ENCODE assay signal across 16 cellular contexts in genomic region chr3:126720596-126720995, GRCh38. TPM values are rescaled to one million over a fixed set of nuclear protein-coding genes. Genes with fewer than 3 reads are reported as not detected.
A peak's percentile ranks its signal among the peaks of the same experiment; 100 is the strongest.
DNase-seq lines count a peak whose midpoint lies in the region; ATAC-seq and TF ChIP-seq lines count a peak whose summit lies in the region.
"Had no signal": no experiment of that assay in that cellular context is flagged by ENCODE, and none has a peak within 500 bp of the region (broad histone marks: within the 10 kb centered on the region; RNA-seq: fewer than 3 reads in every experiment).

No MANE protein-coding gene starts in this region.

- H3K4me3 ChIP-seq in coronary artery, result no peak overlapping the region
- H3K4me3 ChIP-seq: BLaER1 treated with 17β-estradiol and CSF1 and Interleukin-3, amounts not matched to agents 10 nM and 100 nM had no signal

- H3K27me3 Mint-ChIP-seq in activated CD8-positive, alpha-beta memory T cell treated with anti-CD3 and anti-CD28 coated beads, Interleukin-2, amount 10 ng/mL, durations not matched to agents 7 days and 5 days, result no peaks in the 10 kb centered on the region
- H3K27me3 Mint-ChIP-seq: B cell had no signal

- CTCF ChIA-PET in activated CD8-positive, alpha-beta memory T cell treated with anti-CD3 and anti-CD28 coated beads, Interleukin-2, amount 10 ng/mL, durations not matched to agents 7 days and 5 days (lab: Charles Lee), result interaction anchor here (1.6 kb wide), 1 partner anchor 41 kb away, joined by 3 read pairs; no protein-coding TSS in a partner anchor

- no peak overlapping the region for H3K27ac ChIP-seq in coronary artery
- H3K27ac ChIP-seq: BLaER1 treated with 17β-estradiol and CSF1 and Interleukin-3, amounts not matched to agents 10 nM and 100 nM had no signal

- peaks cover 2% of the 10 kb centered on the region for H3K36me3 Mint-ChIP-seq in activated CD8-positive, alpha-beta memory T cell treated with anti-CD3 and anti-CD28 coated beads, Interleukin-2, amount 10 ng/mL, durations not matched to agents 7 days and 5 days

- H3K4me1 Mint-ChIP-seq in activated CD8-positive, alpha-beta memory T cell treated with anti-CD3 and anti-CD28 coated beads, Interleukin-2, amount 10 ng/mL, durations not matched to agents 7 days and 5 days, result no peaks in the 10 kb centered on the region

- H3K4me3 Mint-ChIP-seq in activated CD8-positive, alpha-beta memory T cell treated with anti-CD3 and anti-CD28 coated beads, Interleukin-2, amount 10 ng/mL, durations not matched to agents 7 days and 5 days, result no peak overlapping the region
- H3K4me3 Mint-ChIP-seq: B cell; CD8-positive, alpha-beta T cell had no signal

- peak; percentile 11 for DNase-seq in activated CD8-positive, alpha-beta memory T cell treated with anti-CD3 and anti-CD28 coated beads for 24 hours
- DNase-seq in activated CD8-positive, alpha-beta memory T cell treated with anti-CD3 and anti-CD28 coated beads, Interleukin-2, amount 10 ng/mL, durations not matched to agents 7 days and 5 days, result no peak
- DNase-seq in coronary artery (ENCODE audit: low spot score), result peak; percentile 9
- peak; percentile 22 for DNase-seq in islet precursor cell
- no peak for DNase-seq in stimulated activated naive CD4-positive, alpha-beta T cell (lab: John Stamatoyannopoulos, UW)
- DNase-seq in activated naive CD4-positive, alpha-beta T cell treated with anti-CD3 and anti-CD28 coated beads, Interleukin-2, amount 50 U/mL, for 16 hours, result no peak
- DNase-seq: Calu3; CD8-positive, alpha-beta T cell; DMS79 treated with DMSO at 0.1 percent for 48 hours; GF-D8; GOT3; H7 had no signal

- H3K9me3 Mint-ChIP-seq in activated CD8-positive, alpha-beta memory T cell treated with anti-CD3 and anti-CD28 coated beads, Interleukin-2, amount 10 ng/mL, durations not matched to agents 7 days and 5 days (ENCODE audit: low read depth), result no peaks in the 10 kb centered on the region

- no peak for ATAC-seq in activated CD8-positive, alpha-beta memory T cell treated with anti-CD3 and anti-CD28 coated beads, Interleukin-2, amount 10 ng/mL, durations not matched to agents 7 days and 5 days
- ATAC-seq: CD8-positive, alpha-beta T cell; HCT116; HepG2 had no signal

- no peak overlapping the region for H3K27ac Mint-ChIP-seq in activated CD8-positive, alpha-beta memory T cell treated with anti-CD3 and anti-CD28 coated beads, Interleukin-2, amount 10 ng/mL, durations not matched to agents 7 days and 5 days
- H3K27ac Mint-ChIP-seq: B cell; CD8-positive, alpha-beta T cell had no signal

- no peak for TF ChIP-seq CTCF in coronary artery (IDR thresholded peaks at IDR 0.05)

RNA-seq across cellular contexts. Expression of gene CHCHD6, which starts 16.6 kb away (rescaled TPM):
- total RNA-seq in activated CD8-positive, alpha-beta memory T cell treated with anti-CD3 and anti-CD28 coated beads, Interleukin-2, amount 10 ng/mL, durations not matched to agents 7 days and 5 days, result 1 to 10 TPM; 7.7 to 9.0 TPM

Comparison
In these comparisons a context has a peak if more than half of its experiments do, and no peak if none do; other contexts are left out.
1. DNase-seq: peak in activated CD8-positive, alpha-beta memory T cell treated with anti-CD3 and anti-CD28 coated beads for 24 hours (single experiment), coronary artery (single experiment) and islet precursor cell (single experiment); none in activated CD8-positive, alpha-beta memory T cell treated with anti-CD3 and anti-CD28 coated beads, Interleukin-2, amount 10 ng/mL, durations not matched to agents 7 days and 5 days (single experiment), stimulated activated naive CD4-positive, alpha-beta T cell (0 of 6) and activated naive CD4-positive, alpha-beta T cell treated with anti-CD3 and anti-CD28 coated beads, Interleukin-2, amount 50 U/mL, for 16 hours (single experiment).